In the genomic region with DNA sequence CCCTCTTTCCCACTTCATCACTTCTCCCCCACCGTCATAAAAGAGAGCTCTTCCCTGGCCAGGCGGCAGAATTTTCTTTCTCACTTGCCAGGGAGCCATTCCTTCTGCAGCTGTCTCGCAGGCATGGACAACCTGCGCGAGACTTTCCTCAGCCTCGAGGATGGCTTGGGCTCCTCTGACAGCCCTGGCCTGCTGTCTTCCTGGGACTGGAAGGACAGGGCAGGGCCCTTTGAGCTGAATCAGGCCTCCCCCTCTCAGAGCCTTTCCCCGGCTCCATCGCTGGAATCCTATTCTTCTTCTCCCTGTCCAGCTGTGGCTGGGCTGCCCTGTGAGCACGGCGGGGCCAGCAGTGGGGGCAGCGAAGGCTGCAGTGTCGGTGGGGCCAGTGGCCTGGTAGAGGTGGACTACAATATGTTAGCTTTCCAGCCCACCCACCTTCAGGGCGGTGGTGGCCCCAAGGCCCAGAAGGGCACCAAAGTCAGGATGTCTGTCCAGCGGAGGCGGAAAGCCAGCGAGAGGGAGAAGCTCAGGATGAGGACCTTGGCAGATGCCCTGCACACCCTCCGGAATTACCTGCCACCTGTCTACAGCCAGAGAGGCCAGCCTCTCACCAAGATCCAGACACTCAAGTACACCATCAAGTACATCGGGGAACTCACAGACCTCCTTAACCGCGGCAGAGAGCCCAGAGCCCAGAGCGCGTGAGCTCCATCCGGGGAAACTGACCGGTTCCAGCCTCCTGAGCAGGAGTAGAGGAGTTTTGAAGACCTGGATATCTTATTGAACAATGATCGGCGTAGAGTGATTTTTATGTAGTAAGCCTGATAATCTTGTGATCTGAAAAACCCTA, we compare ENCODE assay signal across 21 cellular contexts. TPM values are rescaled to one million over a fixed set of nuclear protein-coding genes. Genes with fewer than 3 reads are reported as not detected.
DNase-seq lines count a peak whose midpoint lies in the region; ATAC-seq, FAIRE-seq and TF ChIP-seq lines count a peak whose summit lies in the region.
"Had no signal": no experiment of that assay in that cellular context is flagged by ENCODE, and none has a peak within 500 bp of the region (broad histone marks: within the 10 kb centered on the region; RNA-seq: fewer than 3 reads in every experiment).

A gene with protein sequence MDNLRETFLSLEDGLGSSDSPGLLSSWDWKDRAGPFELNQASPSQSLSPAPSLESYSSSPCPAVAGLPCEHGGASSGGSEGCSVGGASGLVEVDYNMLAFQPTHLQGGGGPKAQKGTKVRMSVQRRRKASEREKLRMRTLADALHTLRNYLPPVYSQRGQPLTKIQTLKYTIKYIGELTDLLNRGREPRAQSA (plus strand): TSS at position 65 of the 850 bp plus-strand sequence. CDS start 59 bp downstream, at position 124.

- H3K27ac Mint-ChIP-seq in brain, result peak within 1 kb of the TSS in 4 of 5 experiments; percentile 40 to 83 (median 76)
- H3K27ac Mint-ChIP-seq: activated CD4-positive, alpha-beta T cell treated with anti-CD3 and anti-CD28 coated beads for 36 hours had no signal

- no peak within 1 kb of the TSS for H3K4me3 ChIP-seq in mesodermal cell (ENCODE audit: extremely low read depth, insufficient read depth, low read length, poor library complexity, severe bottlenecking)
- H3K4me3 ChIP-seq: pancreas, SK-N-MC had no signal

- H3K27me3 Mint-ChIP-seq in brain, result peaks cover 4% of the 10 kb centered on the region

- H3K9me3 Mint-ChIP-seq in brain, result peaks cover 0 to 5% (median 0%) of the 10 kb centered on the region in 5 experiments

- DNase-seq in NCI-H82 (lab: John Stamatoyannopoulos, UW) (peak; percentile 39), NCI-H82 treated with DMSO at 0.1 percent for 48 hours (lab: John Stamatoyannopoulos, UW; ENCODE audit: unreplicated experiment) (no peak), urothelium cell line (ENCODE audit: low spot score) (no peak)
- DNase-seq: 8988T; activated CD4-positive, alpha-beta T cell treated with anti-CD3 and anti-CD28 coated beads for 36 hours; activated effector memory CD4-positive, alpha-beta T cell treated with anti-CD3 and anti-CD28 coated beads, Interleukin-2, amount 50 U/mL, for 16 hours; amniotic stem cell; C1 segment of cervical spinal cord; foreskin fibroblast; NCI-H2081; PC-3; stimulated activated CD4-positive, alpha-beta T cell treated with anti-CD3 and anti-CD28 coated beads, Interleukin-4, amount 100 ng/mL, for 4 hours; stimulated activated CD8-positive, alpha-beta memory T cell treated with anti-CD3 and anti-CD28 coated beads, Interleukin-4, amount 100 ng/mL, for 48 hours had no signal

- H3K36me3 Mint-ChIP-seq in brain, result no peaks in the 10 kb centered on the region

- H3K4me1 Mint-ChIP-seq in brain, result peaks cover 56% of the 10 kb centered on the region

- WGBS in mesodermal cell (ENCODE audit: insufficient coverage in 2 of 2), 2 experiments, result 92 to 94% methylated on average over 22 to 24 of the region's 26 CpGs

- no peaks in the 10 kb centered on the region for H3K9me3 ChIP-seq in mesodermal cell (ENCODE audit: control insufficient read depth, low read length)
- H3K9me3 ChIP-seq: pancreas had no signal

- H3K27ac ChIP-seq in mesodermal cell (ENCODE audit: low read depth, low read length, severe bottlenecking), result peak within 1 kb of the TSS; percentile 58
- H3K27ac ChIP-seq: pancreas, SK-N-MC had no signal

- no peaks in the 10 kb centered on the region for H3K36me3 ChIP-seq in mesodermal cell (ENCODE audit: control insufficient read depth, insufficient read depth, low read length)
- H3K36me3 ChIP-seq: pancreas had no signal

- peaks cover 13% of the 10 kb centered on the region for H3K4me1 ChIP-seq in mesodermal cell (ENCODE audit: control insufficient read depth, insufficient read depth, low read length, poor library complexity, severe bottlenecking)
- H3K4me1 ChIP-seq: pancreas had no signal

- H3K4me3 Mint-ChIP-seq in brain, result no peak within 1 kb of the TSS
- H3K4me3 Mint-ChIP-seq: activated CD4-positive, alpha-beta T cell treated with anti-CD3 and anti-CD28 coated beads for 36 hours had no signal

- ATAC-seq in GM18498 (IDR thresholded peaks at IDR 0.05; ENCODE audit: unreplicated experiment) (no peak), HG02588 (IDR thresholded peaks at IDR 0.05; ENCODE audit: unreplicated experiment) (no peak), GM21825 (IDR thresholded peaks at IDR 0.05; ENCODE audit: unreplicated experiment) (no peak)
- ATAC-seq: activated CD4-positive, alpha-beta T cell treated with anti-CD3 and anti-CD28 coated beads for 36 hours; PC-3 had no signal

- FAIRE-seq in urothelium cell line (lab: Jason Lieb, UNC), result peak; percentile 9
- FAIRE-seq: pancreas had no signal

- TF ChIP-seq CTCF in brain (conservative IDR thresholded peaks at IDR 0.05), result no peak

RNA-seq across cellular contexts. Expression of the gene that starts here (rescaled TPM):
- polyA plus RNA-seq in brain (ENCODE audit: insufficient read depth, low read depth, low replicate concordance), result not detected
- not detected for polyA plus RNA-seq in mesodermal cell (2013, experiment 1 of 2)
- polyA plus RNA-seq in mesodermal cell (2013, experiment 2 of 2), result not detected
- polyA plus RNA-seq: pancreas, thymus had no signal
